In the genomic region with DNA sequence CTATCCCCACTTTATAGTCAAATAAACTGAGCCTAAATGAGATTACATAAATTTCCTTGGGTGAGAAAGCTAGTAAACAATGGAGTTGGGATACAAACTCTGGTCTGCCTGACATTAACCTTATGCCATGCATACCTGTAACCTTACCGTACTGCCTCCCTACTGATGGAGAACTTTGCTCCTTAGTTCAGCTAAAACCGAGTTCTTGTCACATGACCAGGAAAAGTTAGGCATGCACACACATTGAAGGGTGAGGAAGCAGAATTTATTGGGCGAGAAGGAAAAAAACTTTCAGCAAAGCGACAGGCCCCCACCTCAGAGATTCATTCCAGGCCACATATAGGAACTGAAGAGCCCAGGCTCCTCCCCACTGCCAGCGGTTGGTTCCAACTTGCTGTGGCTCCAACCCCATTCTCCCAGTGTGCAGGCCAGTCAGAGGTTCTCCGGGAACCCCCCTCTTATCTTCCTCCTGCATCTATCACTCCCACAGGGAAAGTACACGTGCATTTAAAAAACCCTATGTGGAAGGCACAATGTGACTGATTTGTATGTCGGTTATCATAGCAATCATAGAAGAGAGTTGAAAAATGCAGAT, we compare ENCODE assay signal across 1 cellular context.
TF ChIP-seq lines count a peak whose summit lies in the region.

No MANE protein-coding gene starts in this region.

TF ChIP-seq in K562, 482 proteins besides CTCF, POLR2A, EP300 and RAD21:
- TF ChIP-seq RCOR1 (IDR thresholded peaks at IDR 0.05; ENCODE audit: borderline replicate concordance in 1 of 2, low read depth in 2 of 2, low read length in 2 of 2) (no peak), JUN (IDR thresholded peaks at IDR 0.05; ENCODE audit: borderline replicate concordance, low read depth, low read length) (no peak), JUN (CRISPR knock-in tag; IDR thresholded peaks at IDR 0.05; ENCODE audit: borderline replicate concordance) (no peak), TBP (optimal IDR thresholded peaks at IDR 0.05; ENCODE audit: low read depth, low read length) (peak; percentile 4), ZNF24 (IDR thresholded peaks at IDR 0.05) (no peak), PML (IDR thresholded peaks at IDR 0.05; ENCODE audit: low read length) (no peak), SMARCB1 (IDR thresholded peaks at IDR 0.05; ENCODE audit: insufficient read length, low read depth) (no peak), BHLHE40 (IDR thresholded peaks at IDR 0.05; ENCODE audit: low read length) (peak; percentile 47; the same call in 1 of the 2 replicates), TBL1XR1 (IDR thresholded peaks at IDR 0.05; ENCODE audit: low read length in 2 of 2) (no peak), FOSL1 (tag; conservative IDR thresholded peaks at IDR 0.05) (peak; percentile 4; the same call in 1 of the 2 replicates), SNRNP70 (optimal IDR thresholded peaks at IDR 0.05; ENCODE audit: low read depth, low read length) (no peak), SMC3 (conservative IDR thresholded peaks at IDR 0.05; ENCODE audit: insufficient read depth, low read depth, low read length) (no peak)
- TF ChIP-seq, protein P1, sequence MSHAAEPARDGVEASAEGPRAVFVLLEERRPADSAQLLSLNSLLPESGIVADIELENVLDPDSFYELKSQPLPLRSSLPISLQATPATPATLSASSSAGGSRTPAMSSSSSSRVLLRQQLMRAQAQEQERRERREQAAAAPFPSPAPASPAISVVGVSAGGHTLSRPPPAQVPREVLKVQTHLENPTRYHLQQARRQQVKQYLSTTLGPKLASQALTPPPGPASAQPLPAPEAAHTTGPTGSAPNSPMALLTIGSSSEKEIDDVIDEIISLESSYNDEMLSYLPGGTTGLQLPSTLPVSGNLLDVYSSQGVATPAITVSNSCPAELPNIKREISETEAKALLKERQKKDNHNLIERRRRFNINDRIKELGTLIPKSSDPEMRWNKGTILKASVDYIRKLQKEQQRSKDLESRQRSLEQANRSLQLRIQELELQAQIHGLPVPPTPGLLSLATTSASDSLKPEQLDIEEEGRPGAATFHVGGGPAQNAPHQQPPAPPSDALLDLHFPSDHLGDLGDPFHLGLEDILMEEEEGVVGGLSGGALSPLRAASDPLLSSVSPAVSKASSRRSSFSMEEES (CRISPR knock-in tag; IDR thresholded peaks at IDR 0.05) = peak; percentile 76
- TF ChIP-seq, protein P2, sequence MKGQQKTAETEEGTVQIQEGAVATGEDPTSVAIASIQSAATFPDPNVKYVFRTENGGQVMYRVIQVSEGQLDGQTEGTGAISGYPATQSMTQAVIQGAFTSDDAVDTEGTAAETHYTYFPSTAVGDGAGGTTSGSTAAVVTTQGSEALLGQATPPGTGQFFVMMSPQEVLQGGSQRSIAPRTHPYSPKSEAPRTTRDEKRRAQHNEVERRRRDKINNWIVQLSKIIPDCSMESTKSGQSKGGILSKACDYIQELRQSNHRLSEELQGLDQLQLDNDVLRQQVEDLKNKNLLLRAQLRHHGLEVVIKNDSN (CRISPR knock-in tag; IDR thresholded peaks at IDR 0.05) = peak; percentile 12; the same call in 1 of the 2 replicates
